In genomic region chr18:41745166-41746049, GRCh38 we compare ENCODE assay signal across 10 cellular contexts.
DNase-seq lines count a peak whose midpoint lies in the region; ATAC-seq and TF ChIP-seq lines count a peak whose summit lies in the region.
"Had no signal": no experiment of that assay in that cellular context is flagged by ENCODE, and none has a peak within 500 bp of the region (broad histone marks: within the 10 kb centered on the region; RNA-seq: fewer than 3 reads in every experiment).

No MANE protein-coding gene starts in this region.

- H3K27me3 Mint-ChIP-seq in activated CD8-positive, alpha-beta T cell treated with anti-CD3 and anti-CD28 coated beads, Interleukin-2, amount 10 ng/mL, durations not matched to agents 7 days and 5 days (ENCODE audit: low read depth), result no peaks in the 10 kb centered on the region
- H3K27me3 Mint-ChIP-seq: dendritic cell treated with granulocyte-macrophage colony-stimulating factor and Interleukin-4, amounts not matched to agents 40 ng/mL and 50 ng/mL, for 4 days had no signal

- intact Hi-C loops in Right ventricle myocardium superior (cut with DNase I) (no loop called here), Right ventricle myocardium inferior (cut with DNase I) (no loop called here)

- DNase-seq in Right ventricle myocardium superior (peak; percentile 45), Right ventricle myocardium inferior (ENCODE audit: missing footprints) (no peak), NCI-H2171 treated with DMSO at 0.1 percent for 48 hours (lab: John Stamatoyannopoulos, UW) (peak; percentile 59), hepatocyte (ENCODE audit: low spot score) (peak; percentile 80)
- DNase-seq in activated CD8-positive, alpha-beta T cell treated with anti-CD3 and anti-CD28 coated beads, Interleukin-2, amount 10 ng/mL, durations not matched to agents 7 days and 5 days, result peak; percentile 27
- peak; percentile 17 for DNase-seq in stimulated activated naive CD8-positive, alpha-beta T cell treated with anti-CD3 and anti-CD28 coated beads, Interleukin-15, Interleukin-2, amounts not matched to agents 100 U/mL and 50 U/mL, for 24 hours

- H3K4me2 ChIP-seq in hepatocyte, result peak overlapping the region; percentile 65

- no peak overlapping the region for H3K4me3 Mint-ChIP-seq in activated CD8-positive, alpha-beta T cell treated with anti-CD3 and anti-CD28 coated beads, Interleukin-2, amount 10 ng/mL, durations not matched to agents 7 days and 5 days
- H3K4me3 Mint-ChIP-seq: dendritic cell treated with granulocyte-macrophage colony-stimulating factor and Interleukin-4, amounts not matched to agents 40 ng/mL and 50 ng/mL, for 4 days had no signal

- no peaks in the 10 kb centered on the region for H3K4me1 Mint-ChIP-seq in activated CD8-positive, alpha-beta T cell treated with anti-CD3 and anti-CD28 coated beads, Interleukin-2, amount 10 ng/mL, durations not matched to agents 7 days and 5 days (ENCODE audit: low read depth)

- TF ChIP-seq CTCF in hepatocyte (IDR thresholded peaks at IDR 0.05; ENCODE audit: poor library complexity), result peak; percentile 92

- no peaks in the 10 kb centered on the region for H4K20me1 ChIP-seq in hepatocyte (ENCODE audit: insufficient read depth, poor library complexity, severe bottlenecking)

- H3K4me3 ChIP-seq in hepatocyte, result no peak overlapping the region
- H3K4me3 ChIP-seq: thoracic aorta had no signal

- ATAC-seq in Right ventricle myocardium superior (ENCODE audit: poor library complexity), result peak; percentile 72
- ATAC-seq in Right ventricle myocardium inferior, result no peak
- peak; percentile 61 for ATAC-seq in HG03103 (IDR thresholded peaks at IDR 0.05; ENCODE audit: low read depth, unreplicated experiment)
- no peak for ATAC-seq in activated CD8-positive, alpha-beta T cell treated with anti-CD3 and anti-CD28 coated beads, Interleukin-2, amount 10 ng/mL, durations not matched to agents 7 days and 5 days
- no peak for ATAC-seq in stimulated activated naive CD8-positive, alpha-beta T cell treated with anti-CD3 and anti-CD28 coated beads, Interleukin-15, Interleukin-2, amounts not matched to agents 100 U/mL and 50 U/mL, for 24 hours
- ATAC-seq in GM18517 (IDR thresholded peaks at IDR 0.05; ENCODE audit: unreplicated experiment), result no peak

- H3K9me2 ChIP-seq in hepatocyte (replicated peaks; ENCODE audit: insufficient read depth), result no peaks in the 10 kb centered on the region

- H2AFZ ChIP-seq in hepatocyte, result no peak overlapping the region

- no peak overlapping the region for H3K27ac Mint-ChIP-seq in activated CD8-positive, alpha-beta T cell treated with anti-CD3 and anti-CD28 coated beads, Interleukin-2, amount 10 ng/mL, durations not matched to agents 7 days and 5 days
- H3K27ac Mint-ChIP-seq: dendritic cell treated with granulocyte-macrophage colony-stimulating factor and Interleukin-4, amounts not matched to agents 40 ng/mL and 50 ng/mL, for 4 days had no signal

- H3K9me3 ChIP-seq in hepatocyte (ENCODE audit: low read depth), result no peaks in the 10 kb centered on the region
- H3K9me3 ChIP-seq: thoracic aorta had no signal

- no peaks in the 10 kb centered on the region for H3K36me3 ChIP-seq in hepatocyte (replicated peaks; ENCODE audit: insufficient read depth, low read depth)
- H3K36me3 ChIP-seq: thoracic aorta had no signal

- POLR2A ChIA-PET in activated CD8-positive, alpha-beta T cell treated with anti-CD3 and anti-CD28 coated beads, Interleukin-2, amount 10 ng/mL, durations not matched to agents 7 days and 5 days (lab: Charles Lee), result no interaction called here

- no peaks in the 10 kb centered on the region for H3K27me3 ChIP-seq in hepatocyte

- no peaks in the 10 kb centered on the region for H3K79me2 ChIP-seq in hepatocyte

- H3K27ac ChIP-seq in hepatocyte, result no peak overlapping the region
- H3K27ac ChIP-seq: thoracic aorta had no signal

- no peaks in the 10 kb centered on the region for H3K9me3 Mint-ChIP-seq in activated CD8-positive, alpha-beta T cell treated with anti-CD3 and anti-CD28 coated beads, Interleukin-2, amount 10 ng/mL, durations not matched to agents 7 days and 5 days (ENCODE audit: insufficient read depth)
- H3K9me3 Mint-ChIP-seq: dendritic cell treated with granulocyte-macrophage colony-stimulating factor and Interleukin-4, amounts not matched to agents 40 ng/mL and 50 ng/mL, for 4 days had no signal

- H3K4me1 ChIP-seq in hepatocyte (ENCODE audit: insufficient read depth), result peaks cover 5% of the 10 kb centered on the region

- H3K36me3 Mint-ChIP-seq in activated CD8-positive, alpha-beta T cell treated with anti-CD3 and anti-CD28 coated beads, Interleukin-2, amount 10 ng/mL, durations not matched to agents 7 days and 5 days (ENCODE audit: low read depth), result no peaks in the 10 kb centered on the region

- 33% methylated on average over 5 of the region's 5 CpGs for WGBS in hepatocyte (ENCODE audit: low lambda C conversion rate, missing lambda C conversion rate)

- CTCF ChIA-PET in activated CD8-positive, alpha-beta T cell treated with anti-CD3 and anti-CD28 coated beads, Interleukin-2, amount 10 ng/mL, durations not matched to agents 7 days and 5 days (lab: Charles Lee), result no interaction called here

Comparison
In these comparisons a context has a peak if more than half of its experiments do, and no peak if none do; other contexts are left out.
1. ATAC-seq: peak in Right ventricle myocardium superior (single experiment) and HG03103 (single experiment); none in Right ventricle myocardium inferior (single experiment), activated CD8-positive, alpha-beta T cell treated with anti-CD3 and anti-CD28 coated beads, Interleukin-2, amount 10 ng/mL, durations not matched to agents 7 days and 5 days (single experiment), stimulated activated naive CD8-positive, alpha-beta T cell treated with anti-CD3 and anti-CD28 coated beads, Interleukin-15, Interleukin-2, amounts not matched to agents 100 U/mL and 50 U/mL, for 24 hours (single experiment) and GM18517 (single experiment).